Comparison of ENCODE assay signal across 23 cellular contexts in the genomic region with DNA sequence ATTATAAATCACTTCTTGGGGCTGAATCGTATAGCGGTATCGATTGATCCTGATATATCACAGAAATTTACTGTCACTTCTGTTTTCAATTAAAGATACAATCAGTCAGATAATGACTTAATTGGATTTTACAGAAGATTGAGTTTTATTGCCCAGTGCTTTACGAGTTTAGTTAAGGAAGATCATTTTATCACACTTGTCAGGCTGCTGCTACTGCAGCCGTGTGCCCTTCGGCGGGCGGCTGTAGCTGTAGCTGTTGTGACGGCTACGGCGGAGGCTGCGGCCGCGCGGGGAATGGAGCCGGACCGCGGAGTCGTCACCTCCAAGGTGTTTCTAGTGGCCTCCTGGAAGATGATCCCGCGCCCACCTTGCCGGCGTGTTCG. TPM values are rescaled to one million over a fixed set of nuclear protein-coding genes. Genes with fewer than 3 reads are reported as not detected.
DNase-seq lines count a peak whose midpoint lies in the region; FAIRE-seq and TF ChIP-seq lines count a peak whose summit lies in the region.
"Had no signal": no experiment of that assay in that cellular context is flagged by ENCODE, and none has a peak within 500 bp of the region (broad histone marks: within the 10 kb centered on the region; RNA-seq: fewer than 3 reads in every experiment).

No MANE protein-coding gene starts in this region.

- intact Hi-C loops in endothelial cell of umbilical vein (cut with micrococcal nuclease), result no loop called here

- BruUV-seq in endothelial cell of umbilical vein (replicated peaks; lab: Mats Ljungman, UMichigan), result no TSS peak

- no peak for DNase-seq in H7
- no peak for DNase-seq in MG63
- no peak for DNase-seq in endothelial cell of umbilical vein (ENCODE audit: low read depth, low spot score)
- peak; percentile 56 for DNase-seq in neural progenitor cell (ENCODE audit: low spot score)
- no peak for DNase-seq in GF-D8 (lab: John Stamatoyannopoulos, UW)
- DNase-seq in COR-L47 (lab: John Stamatoyannopoulos, UW), result no peak
- DNase-seq in erythroblast (lab: John Stamatoyannopoulos, UW), result no peak
- DNase-seq: activated CD8-positive, alpha-beta memory T cell treated with anti-CD3 and anti-CD28 coated beads, Interleukin-2, amount 50 U/mL, for 48 hours; activated effector memory CD4-positive, alpha-beta T cell treated with anti-CD3 and anti-CD28 coated beads, Interleukin-2, amount 50 U/mL, for 16 hours; CD8-positive, alpha-beta memory T cell; DMS79 treated with DMSO at 0.1 percent for 48 hours; mucosa of descending colon; NCI-H2107; NCI-H526; nucleus accumbens; OCI-M1; SHP77 had no signal

- H3K9ac ChIP-seq in endothelial cell of umbilical vein (replicated peaks; ENCODE audit: extremely low read depth, insufficient read depth, low read length), result no peak overlapping the region
- no peak overlapping the region for H3K9ac ChIP-seq in neural progenitor cell

- H3K9me1 ChIP-seq in endothelial cell of umbilical vein (replicated peaks; ENCODE audit: control insufficient read depth, extremely low read depth, insufficient read depth, low read length), result no peaks in the 10 kb centered on the region

- peak overlapping the region; percentile 20; the same call in 1 of the 2 replicates for H3K4me3 ChIP-seq in H7 (ENCODE audit: insufficient read depth, low read depth, low read length)
- 0 out of 2 replicates have a peak overlapping the region, but pooled peaks have one; percentile 44 for H3K4me3 ChIP-seq in MG63
- no peak overlapping the region for H3K4me3 ChIP-seq in endothelial cell of umbilical vein (replicated peaks in 1 of 3; ENCODE audit: insufficient read depth in 1 of 3, low read depth in 1 of 3, low read length in 3 of 3)
- peak overlapping the region; percentile 49 for H3K4me3 ChIP-seq in neural progenitor cell
- H3K4me3 ChIP-seq: mucosa of descending colon, right atrium auricular region, thoracic aorta had no signal

- TF ChIP-seq CTCF in endothelial cell of umbilical vein (IDR thresholded peaks at IDR 0.05; ENCODE audit: extremely low read depth in 1 of 2, insufficient read depth in 1 of 2, low read depth in 1 of 2, low read length in 2 of 2) (no peak), neural progenitor cell (IDR thresholded peaks at IDR 0.05) (no peak)

- H3K36me3 ChIP-seq in H7 (replicated peaks; ENCODE audit: control insufficient read depth, insufficient read depth, low read length) (no peaks in the 10 kb centered on the region), MG63 (no peaks in the 10 kb centered on the region), endothelial cell of umbilical vein (ENCODE audit: control insufficient read depth in 2 of 2, extremely low read depth in 1 of 2, insufficient read depth in 2 of 2, low read length in 2 of 2) (no peaks in the 10 kb centered on the region), neural progenitor cell (no peaks in the 10 kb centered on the region)
- H3K36me3 ChIP-seq: right atrium auricular region, thoracic aorta had no signal

- POLR2A ChIA-PET in endothelial cell of umbilical vein (lab: Charles Lee), result no interaction called here

- H3K9me3 ChIP-seq in MG63 (no peaks in the 10 kb centered on the region), endothelial cell of umbilical vein (replicated peaks; ENCODE audit: control insufficient read depth, insufficient read depth, low read length) (no peaks in the 10 kb centered on the region), neural progenitor cell (ENCODE audit: low read depth) (no peaks in the 10 kb centered on the region)
- H3K9me3 ChIP-seq: mucosa of descending colon, right atrium auricular region, thoracic aorta had no signal

- H3K27ac ChIP-seq in endothelial cell of umbilical vein (ENCODE audit: insufficient read depth, low read depth, low read length) (no peak overlapping the region), neural progenitor cell (no peak overlapping the region)
- H3K27ac ChIP-seq: right atrium auricular region, thoracic aorta had no signal

- CTCF ChIA-PET in endothelial cell of umbilical vein (lab: Charles Lee), result no interaction called here

- H2AFZ ChIP-seq in endothelial cell of umbilical vein (ENCODE audit: low read depth, low read length) (no peak overlapping the region), neural progenitor cell (replicated peaks) (no peak overlapping the region)

- dilution Hi-C loops in endothelial cell of umbilical vein (cut with MboI; ENCODE audit: extremely low pct_ligation_motif_present, low sequenced_read_pairs), result no loop called here

- H4K20me1 ChIP-seq in endothelial cell of umbilical vein (replicated peaks; ENCODE audit: control insufficient read depth, extremely low read depth, insufficient read depth, low read length), result no peaks in the 10 kb centered on the region
- peaks cover 16% of the 10 kb centered on the region for H4K20me1 ChIP-seq in neural progenitor cell (ENCODE audit: low read depth)

- H3K27me3 ChIP-seq in H7 (ENCODE audit: control insufficient read depth, insufficient read depth, low read length), result peaks cover 96% of the 10 kb centered on the region
- no peaks in the 10 kb centered on the region for H3K27me3 ChIP-seq in MG63
- peaks cover 71 to 95% of the 10 kb centered on the region in 2 experiments for H3K27me3 ChIP-seq in endothelial cell of umbilical vein (ENCODE audit: control insufficient read depth in 2 of 2, insufficient read depth in 2 of 2, low read length in 2 of 2)
- H3K27me3 ChIP-seq in neural progenitor cell, result peaks cover 98% of the 10 kb centered on the region

- no peaks in the 10 kb centered on the region for H3K9me3 Mint-ChIP-seq in neural progenitor cell
- H3K9me3 Mint-ChIP-seq: dendritic cell treated with granulocyte-macrophage colony-stimulating factor and Interleukin-4, amounts not matched to agents 40 ng/mL and 50 ng/mL, for 4 days had no signal

- no peak for FAIRE-seq in endothelial cell of umbilical vein (lab: Jason Lieb, UNC)
- FAIRE-seq: frontal cortex had no signal

- peak overlapping the region; percentile 66 for H3K4me3 Mint-ChIP-seq in neural progenitor cell
- H3K4me3 Mint-ChIP-seq: CD8-positive, alpha-beta memory T cell; dendritic cell treated with granulocyte-macrophage colony-stimulating factor and Interleukin-4, amounts not matched to agents 40 ng/mL and 50 ng/mL, for 4 days had no signal

- H3K4me1 ChIP-seq in endothelial cell of umbilical vein (ENCODE audit: control insufficient read depth, extremely low read depth, insufficient read depth, low read length) (no peaks in the 10 kb centered on the region), neural progenitor cell (peaks cover 91% of the 10 kb centered on the region)

- H3K4me1 Mint-ChIP-seq in neural progenitor cell, result peaks cover 52% of the 10 kb centered on the region

- TF ChIP-seq POLR2A in endothelial cell of umbilical vein (IDR thresholded peaks at IDR 0.05; ENCODE audit: low read depth, low read length), result no peak
- TF ChIP-seq POLR2A in erythroblast (IDR thresholded peaks at IDR 0.05; ENCODE audit: low read length), result no peak

- H3K27ac Mint-ChIP-seq in neural progenitor cell, result no peak overlapping the region
- H3K27ac Mint-ChIP-seq: CD8-positive, alpha-beta memory T cell; dendritic cell treated with granulocyte-macrophage colony-stimulating factor and Interleukin-4, amounts not matched to agents 40 ng/mL and 50 ng/mL, for 4 days had no signal

- H3K79me2 ChIP-seq in endothelial cell of umbilical vein (ENCODE audit: control insufficient read depth, insufficient read depth, low read length), result no peaks in the 10 kb centered on the region
- H3K79me2 ChIP-seq in neural progenitor cell (ENCODE audit: low read depth), result no peaks in the 10 kb centered on the region

- H3K36me3 Mint-ChIP-seq in neural progenitor cell, result no peaks in the 10 kb centered on the region
- H3K36me3 Mint-ChIP-seq: CD8-positive, alpha-beta memory T cell had no signal

- H3K27me3 Mint-ChIP-seq in neural progenitor cell (ENCODE audit: insufficient read depth, low read depth), result peaks cover 81% of the 10 kb centered on the region

- peaks cover 69% of the 10 kb centered on the region for H3F3A ChIP-seq in neural progenitor cell (ENCODE audit: low read depth)

- H3K4me2 ChIP-seq in endothelial cell of umbilical vein (ENCODE audit: insufficient read depth, low read length) (no peak overlapping the region), neural progenitor cell (peak overlapping the region; percentile 85)

TF ChIP-seq in endothelial cell of umbilical vein, 7 proteins besides CTCF, POLR2A, EP300 and RAD21:
- no peak for TF ChIP-seq POLR2AphosphoS5 (IDR thresholded peaks at IDR 0.05; ENCODE audit: insufficient read depth, low read depth, low read length)
- peak; percentile 73 for TF ChIP-seq EZH2 (IDR thresholded peaks at IDR 0.05; ENCODE audit: borderline replicate concordance, low read depth, low read length, severe bottlenecking)

RNA-seq across cellular contexts. Expression of a gene that starts 7.2 kb away (rescaled TPM):
- not detected in 2 replicates for total RNA-seq in H7 (2014; rRNA removed; shearing (Covaris generic))
- not detected in 2 replicates for total RNA-seq in MG63 (2014; rRNA removed; shearing (Covaris generic); ENCODE audit: low replicate concordance)
- total RNA-seq in endothelial cell of umbilical vein (not detected in 2 replicates), neural progenitor cell (ENCODE audit: low replicate concordance) (0.41 and 0.90 TPM in 2 replicates)
- polyA plus RNA-seq in endothelial cell of umbilical vein, result not detected in 2 replicates
- not detected in 2 replicates for polyA plus RNA-seq in endothelial cell of umbilical vein (2011; cell fraction: cytosol; rRNA removed)
- not detected in 2 replicates for polyA plus RNA-seq in endothelial cell of umbilical vein (2011; cell fraction: nucleus; rRNA removed)
- not detected in 2 replicates for polyA plus RNA-seq in endothelial cell of umbilical vein (2012)
- polyA minus RNA-seq in endothelial cell of umbilical vein, result not detected in 2 replicates
- not detected for polyA minus RNA-seq in endothelial cell of umbilical vein (2011; cell fraction: cytosol; rRNA and poly(A)+ RNA removed)
- not detected in 2 replicates for polyA minus RNA-seq in endothelial cell of umbilical vein (2011; cell fraction: nucleus; rRNA and poly(A)+ RNA removed)
- total RNA-seq: CD8-positive, alpha-beta memory T cell; frontal cortex; left lobe of liver; mucosa of descending colon; right atrium auricular region; T-helper 2 cell treated with Interferon-gamma antibody and Interleukin-4, amounts not matched to agents 100 ng/mL and 5 ng/mL, for 36 hours had no signal
- polyA plus RNA-seq: CD8-positive, alpha-beta memory T cell had no signal

Comparison
In these comparisons a context has a peak if more than half of its experiments do, and no peak if none do; other contexts are left out.
1. H3K4me3 ChIP-seq: peak in H7 (single experiment), MG63 (single experiment) and neural progenitor cell (single experiment); none in endothelial cell of umbilical vein (0 of 3).